ENCODE assay signal across 1 cellular context in the genomic region with DNA sequence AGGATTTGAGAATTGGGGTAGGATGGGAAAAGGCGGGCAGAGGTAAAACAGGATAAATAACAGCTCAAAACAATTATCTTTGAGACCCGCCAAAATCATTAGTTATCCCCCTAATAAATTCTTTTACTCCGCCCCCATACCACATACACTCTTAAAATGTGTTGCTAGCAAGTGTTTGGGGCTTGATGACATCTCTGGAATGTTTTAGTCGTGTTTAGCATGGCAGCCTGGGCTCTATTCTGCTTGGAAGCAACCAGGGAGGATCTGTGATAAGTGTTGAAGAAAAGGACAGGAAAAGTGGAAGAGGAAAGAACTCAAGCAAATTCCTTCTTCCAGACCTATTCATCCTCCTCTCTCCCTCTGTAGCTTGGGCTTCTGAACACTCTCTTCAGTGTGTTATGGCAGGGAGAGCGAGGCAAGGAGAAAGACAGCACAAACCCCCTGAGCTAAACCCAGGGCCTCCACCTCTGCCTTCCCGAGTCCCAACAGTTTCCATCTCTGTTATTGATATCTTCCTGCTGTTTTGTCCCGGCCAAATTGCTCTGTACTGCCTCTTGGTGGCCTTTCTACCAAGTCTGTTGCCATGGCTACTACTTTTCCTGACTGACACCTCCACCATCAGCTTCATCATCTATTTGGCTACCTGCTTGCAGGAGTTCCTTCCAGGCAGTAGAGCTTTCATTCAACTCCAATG.
TF ChIP-seq lines count a peak whose summit lies in the region.

No MANE protein-coding gene starts in this region.

TF ChIP-seq in K562, 482 proteins besides CTCF, POLR2A, EP300 and RAD21 (continued from another document):
- TF ChIP-seq PBX2 (CRISPR knock-in tag; IDR thresholded peaks at IDR 0.05; ENCODE audit: low read depth) (no peak; the same call in 1 of the 2 replicates), PBX2 (tag; conservative IDR thresholded peaks at IDR 0.05; ENCODE audit: low read depth) (peak; percentile 87), BMI1 (IDR thresholded peaks at IDR 0.05; ENCODE audit: low read length) (peak; percentile 70; the same call in 1 of the 2 replicates), RFX1 (IDR thresholded peaks at IDR 0.05) (peak; percentile 95), RCOR1 (IDR thresholded peaks at IDR 0.05; ENCODE audit: borderline replicate concordance in 1 of 2, low read depth in 2 of 2, low read length in 2 of 2) (peak in 1 of 2 experiments; percentile 63; a peak in 1 of 4 replicates)
